ENCODE assay signal across 19 cellular contexts in genomic region chr2:235860111-235860510, GRCh38.
DNase-seq lines count a peak whose midpoint lies in the region; ATAC-seq and TF ChIP-seq lines count a peak whose summit lies in the region.
"Had no signal": no experiment of that assay in that cellular context is flagged by ENCODE, and none has a peak within 500 bp of the region (broad histone marks: within the 10 kb centered on the region; RNA-seq: fewer than 3 reads in every experiment).

No MANE protein-coding gene starts in this region.

- H3K9me3 ChIP-seq in left ventricle myocardium inferior (replicated peaks): no peaks in the 10 kb centered on the region
- H3K9me3 ChIP-seq: breast epithelium, uterus had no signal

- H3K27me3 ChIP-seq in left ventricle myocardium inferior (ENCODE audit: low read depth): no peaks in the 10 kb centered on the region
- H3K27me3 ChIP-seq: breast epithelium, uterus had no signal

- H3K27ac ChIP-seq in left ventricle myocardium inferior (replicated peaks): peak overlapping the region; percentile 70
- H3K27ac ChIP-seq: breast epithelium, epithelial cell of prostate, parathyroid adenoma had no signal

- intact Hi-C loops in left ventricle myocardium inferior (cut with micrococcal nuclease): no loop called here

- no peak overlapping the region for H3K4me3 ChIP-seq in cardiac fibroblast (replicated peaks in 1 of 2; ENCODE audit: low read depth in 2 of 2, low read length in 2 of 2)
- H3K4me3 ChIP-seq in left ventricle myocardium inferior: peak overlapping the region; percentile 3
- H3K4me3 ChIP-seq: breast epithelium, uterus had no signal

- no peak for TF ChIP-seq CTCF in cardiac fibroblast (IDR thresholded peaks at IDR 0.05; ENCODE audit: low read depth, low read length)
- no peak for TF ChIP-seq CTCF in left ventricle myocardium inferior (IDR thresholded peaks at IDR 0.05; ENCODE audit: borderline replicate concordance)

- DNase-seq in NCI-H69 (lab: John Stamatoyannopoulos, UW) (peak; percentile 9), cardiac fibroblast (ENCODE audit: low read depth in 2 of 2) (peak; percentile 53 to 71), left ventricle myocardium inferior (no peak), pulmonary artery endothelial cell (ENCODE audit: low read depth, low spot score) (peak; percentile 43), left lobe of liver (ENCODE audit: low spot score) (no peak), NCI-H2196 (lab: John Stamatoyannopoulos, UW; ENCODE audit: unreplicated experiment) (no peak)
- DNase-seq: activated CD4-positive, alpha-beta memory T cell treated with anti-CD3 and anti-CD28 coated beads for 36 hours; activated CD4-positive, CD25-positive, alpha-beta regulatory T cell; activated naive CD8-positive, alpha-beta T cell treated with anti-CD3 and anti-CD28 coated beads, Interleukin-2, amount 50 U/mL, for 24 hours; CD4-positive, CD25-positive, alpha-beta regulatory T cell; naive thymus-derived CD8-positive, alpha-beta T cell; NCI-H1436 treated with DMSO at 0.1 percent for 48 hours; NCI-H774; stimulated activated CD4-positive, alpha-beta T cell treated with anti-CD3 and anti-CD28 coated beads, Interleukin-1b, Interleukin-23, amount 100 ng/mL, for 48 hours; uterus had no signal

- ATAC-seq in left lobe of liver (no peak), HG03442 (IDR thresholded peaks at IDR 0.05; ENCODE audit: unreplicated experiment) (no peak)
- ATAC-seq: activated naive CD8-positive, alpha-beta T cell treated with anti-CD3 and anti-CD28 coated beads, Interleukin-2, amount 50 U/mL, for 24 hours; naive thymus-derived CD8-positive, alpha-beta T cell had no signal

- peaks cover 35% of the 10 kb centered on the region for H3K4me1 ChIP-seq in left ventricle myocardium inferior
- H3K4me1 ChIP-seq: breast epithelium, parathyroid adenoma, uterus had no signal

- H3K36me3 ChIP-seq in left ventricle myocardium inferior: no peaks in the 10 kb centered on the region
- H3K36me3 ChIP-seq: breast epithelium, uterus had no signal

Comparison
In these comparisons a context has a peak if more than half of its experiments do, and no peak if none do; other contexts are left out.
1. DNase-seq: peak in NCI-H69 (single experiment), cardiac fibroblast (2 of 2) and pulmonary artery endothelial cell (single experiment); none in left ventricle myocardium inferior (single experiment), left lobe of liver (single experiment) and NCI-H2196 (single experiment).